In genomic region chr2:191486584-191487320, GRCh38 we compare ENCODE assay signal across 10 cellular contexts.
DNase-seq lines count a peak whose midpoint lies in the region; ATAC-seq, FAIRE-seq and TF ChIP-seq lines count a peak whose summit lies in the region.
"Had no signal": no experiment of that assay in that cellular context is flagged by ENCODE, and none has a peak within 500 bp of the region (broad histone marks: within the 10 kb centered on the region; RNA-seq: fewer than 3 reads in every experiment).

No MANE protein-coding gene starts in this region.

- H3K27me3 Mint-ChIP-seq in stimulated activated naive CD8-positive, alpha-beta T cell treated with anti-CD3 and anti-CD28 coated beads, Interleukin-15, amount 100 ng/mL, for 72 hours = no peaks in the 10 kb centered on the region
- H3K27me3 Mint-ChIP-seq in CD8-positive, alpha-beta memory T cell = peaks cover 6 to 38% of the 10 kb centered on the region in 2 donors

- peaks cover 18 to 24% of the 10 kb centered on the region in 2 donors for H3K9me3 Mint-ChIP-seq in stimulated activated naive CD8-positive, alpha-beta T cell treated with anti-CD3 and anti-CD28 coated beads, Interleukin-15, amount 100 ng/mL, for 72 hours
- peaks cover 0 to 14% (median 6%) of the 10 kb centered on the region in 5 donors for H3K9me3 Mint-ChIP-seq in CD8-positive, alpha-beta memory T cell

- in situ Hi-C loops in SK-MEL-5 (cut with HindIII; ENCODE audit: low pct_unique_long_range_greater_than_20kb, low sequenced_read_pairs) = no loop called here

- no peaks in the 10 kb centered on the region for H3K27me3 ChIP-seq in foreskin keratinocyte
- H3K27me3 ChIP-seq in CD8-positive, alpha-beta memory T cell (ENCODE audit: insufficient read depth, low read length, poor library complexity, severe bottlenecking) = no peaks in the 10 kb centered on the region

- no peaks in the 10 kb centered on the region for H3K36me3 Mint-ChIP-seq in CD8-positive, alpha-beta memory T cell

- no peak for TF ChIP-seq CTCF in foreskin keratinocyte (conservative IDR thresholded peaks at IDR 0.05)

- DNase-seq in stimulated activated naive CD8-positive, alpha-beta T cell treated with anti-CD3 and anti-CD28 coated beads, Interleukin-15, Interleukin-2, amounts not matched to agents 100 U/mL and 50 U/mL, for 24 hours = no peak
- no peak for DNase-seq in stimulated activated naive CD8-positive, alpha-beta T cell treated with anti-CD3 and anti-CD28 coated beads, Interleukin-15, amount 100 ng/mL, for 72 hours
- DNase-seq in SK-MEL-5 (ENCODE audit: low read depth, low spot score) = peak; percentile 50
- peak; percentile 93 to 96 for DNase-seq in foreskin keratinocyte
- DNase-seq in urothelium cell line (ENCODE audit: low spot score) = peak; percentile 91
- no peak for DNase-seq in SIG-M5 (lab: John Stamatoyannopoulos, UW)
- DNase-seq in KG1 (lab: John Stamatoyannopoulos, UW) = no peak
- no peak for DNase-seq in CD8-positive, alpha-beta memory T cell
- DNase-seq: SHP77 treated with DMSO at 0.1 percent for 48 hours had no signal

- H3K4me3 ChIP-seq in CD8-positive, alpha-beta memory T cell (ENCODE audit: low read length) = no peak overlapping the region
- H3K4me3 ChIP-seq: K562 had no signal

- FAIRE-seq in urothelium cell line (lab: Jason Lieb, UNC) = peak; percentile 13
- FAIRE-seq: K562 had no signal

- peak overlapping the region; percentile 41 for H3K27ac ChIP-seq in foreskin keratinocyte
- no peak overlapping the region for H3K27ac ChIP-seq in CD8-positive, alpha-beta memory T cell (ENCODE audit: low read depth, low read length)

- H3K27ac Mint-ChIP-seq in stimulated activated naive CD8-positive, alpha-beta T cell treated with anti-CD3 and anti-CD28 coated beads, Interleukin-15, amount 100 ng/mL, for 72 hours = no peak overlapping the region
- no peak overlapping the region for H3K27ac Mint-ChIP-seq in CD8-positive, alpha-beta memory T cell

- no peaks in the 10 kb centered on the region for H3K36me3 ChIP-seq in CD8-positive, alpha-beta memory T cell (ENCODE audit: insufficient read depth, low read length)

- H3K4me3 Mint-ChIP-seq in stimulated activated naive CD8-positive, alpha-beta T cell treated with anti-CD3 and anti-CD28 coated beads, Interleukin-15, amount 100 ng/mL, for 72 hours = no peak overlapping the region
- H3K4me3 Mint-ChIP-seq in CD8-positive, alpha-beta memory T cell = no peak overlapping the region

- POLR2A ChIA-PET in CD8-positive, alpha-beta memory T cell (lab: Charles Lee) = no interaction called here

- H3K4me1 Mint-ChIP-seq in stimulated activated naive CD8-positive, alpha-beta T cell treated with anti-CD3 and anti-CD28 coated beads, Interleukin-15, amount 100 ng/mL, for 72 hours = no peaks in the 10 kb centered on the region
- no peaks in the 10 kb centered on the region for H3K4me1 Mint-ChIP-seq in CD8-positive, alpha-beta memory T cell

- CTCF ChIA-PET in CD8-positive, alpha-beta memory T cell (lab: Charles Lee) = no interaction called here

- ATAC-seq in stimulated activated naive CD8-positive, alpha-beta T cell treated with anti-CD3 and anti-CD28 coated beads, Interleukin-15, Interleukin-2, amounts not matched to agents 100 U/mL and 50 U/mL, for 24 hours = peak; percentile 46
- no peak for ATAC-seq in stimulated activated naive CD8-positive, alpha-beta T cell treated with anti-CD3 and anti-CD28 coated beads, Interleukin-15, amount 100 ng/mL, for 72 hours
- ATAC-seq in foreskin keratinocyte = peak; percentile 95
- ATAC-seq: K562 had no signal

- peaks cover 11% of the 10 kb centered on the region for H3K4me1 ChIP-seq in foreskin keratinocyte
- no peaks in the 10 kb centered on the region for H3K4me1 ChIP-seq in CD8-positive, alpha-beta memory T cell (ENCODE audit: insufficient read depth, low read length)

- no peaks in the 10 kb centered on the region for H3K9me3 ChIP-seq in CD8-positive, alpha-beta memory T cell (ENCODE audit: low read length)

Comparison
In these comparisons a context has a peak if more than half of its experiments do, and no peak if none do; other contexts are left out.
1. DNase-seq: peak in SK-MEL-5 (single experiment), foreskin keratinocyte (2 of 2) and urothelium cell line (single experiment); none in stimulated activated naive CD8-positive, alpha-beta T cell treated with anti-CD3 and anti-CD28 coated beads, Interleukin-15, Interleukin-2, amounts not matched to agents 100 U/mL and 50 U/mL, for 24 hours (single experiment), stimulated activated naive CD8-positive, alpha-beta T cell treated with anti-CD3 and anti-CD28 coated beads, Interleukin-15, amount 100 ng/mL, for 72 hours (0 of 2), SIG-M5 (single experiment), KG1 (single experiment) and CD8-positive, alpha-beta memory T cell (0 of 5).